In genomic region chr10:95987685-95988426, GRCh38 we compare ENCODE assay signal across 14 cellular contexts. TPM values are rescaled to one million over a fixed set of nuclear protein-coding genes. Genes with fewer than 3 reads are reported as not detected.
DNase-seq lines count a peak whose midpoint lies in the region; ATAC-seq, FAIRE-seq and TF ChIP-seq lines count a peak whose summit lies in the region.
"Had no signal": no experiment of that assay in that cellular context is flagged by ENCODE, and none has a peak within 500 bp of the region (broad histone marks: within the 10 kb centered on the region; RNA-seq: fewer than 3 reads in every experiment).

No MANE protein-coding gene starts in this region.

- ATAC-seq in GM18868 (IDR thresholded peaks at IDR 0.05; ENCODE audit: unreplicated experiment), result peak; percentile 97
- ATAC-seq in GM21528 (IDR thresholded peaks at IDR 0.05; ENCODE audit: low FRiP score, unreplicated experiment), result peak; percentile 94
- peak; percentile 94 for ATAC-seq in HG03095 (IDR thresholded peaks at IDR 0.05; ENCODE audit: unreplicated experiment)
- ATAC-seq in GM12878, result peak; percentile 97
- ATAC-seq: lower lobe of right lung, T-cell had no signal

- RAD21 ChIA-PET in GM12878 (lab: Charles Lee; ENCODE audit: unreplicated experiment), result interaction anchor here (1.4 kb wide), 1 partner anchor 80 kb away, joined by 6 read pairs; the partner anchor contains the start of gene CC2D2B

- H3K4me1 ChIP-seq in GM12878 (ENCODE audit: control insufficient read depth, insufficient read depth, low read length), result peaks cover 15% of the 10 kb centered on the region
- H3K4me1 ChIP-seq in colonic mucosa, result no peaks in the 10 kb centered on the region
- H3K4me1 ChIP-seq in thyroid gland, result no peaks in the 10 kb centered on the region
- H3K4me1 ChIP-seq: lower lobe of right lung had no signal

- no peak for TF ChIP-seq POLR2A in GM12878 (IDR thresholded peaks at IDR 0.05; ENCODE audit: low read depth, low read length)
- no peak for TF ChIP-seq POLR2A in thyroid gland (IDR thresholded peaks at IDR 0.05)

- peak; percentile 85 for FAIRE-seq in GM12878 (lab: Jason Lieb, UNC)

- DNase-seq in GM12878 (ENCODE audit: low read depth, low spot score) (peak; percentile 45), ecto neural progenitor cell (ENCODE audit: low spot score) (no peak), colonic mucosa (no peak), thyroid gland (no peak)
- DNase-seq: activated naive CD4-positive, alpha-beta T cell treated with Interleukin-2 at 50 U/mL for 16 hours; erythroblast; hippocampal formation; lower lobe of right lung; NCI-H146; T-cell had no signal

- peak in 1 of 2 experiments; percentile 51; a peak in 2 of 4 replicates for TF ChIP-seq EP300 in GM12878 (IDR thresholded peaks at IDR 0.05; ENCODE audit: borderline replicate concordance in 1 of 2, control insufficient read depth in 1 of 2, low read depth in 2 of 2, low read length in 2 of 2)

- H4K20me1 ChIP-seq in GM12878 (ENCODE audit: control insufficient read depth, insufficient read depth), result no peaks in the 10 kb centered on the region

- H3K27ac ChIP-seq in GM12878 (ENCODE audit: control insufficient read depth, insufficient read depth) (peak overlapping the region; percentile 78), colonic mucosa (no peak overlapping the region), thyroid gland (no peak overlapping the region)
- H3K27ac ChIP-seq: cardiac muscle cell, lower lobe of right lung had no signal

- H3K4me2 ChIP-seq in GM12878 (ENCODE audit: control insufficient read depth, insufficient read depth), result peak overlapping the region; percentile 80

- H3K4me3 ChIP-seq in GM12878, result peak overlapping the region; percentile 46
- no peak overlapping the region for H3K4me3 ChIP-seq in colonic mucosa
- H3K4me3 ChIP-seq in thyroid gland (replicated peaks in 1 of 3), result no peak overlapping the region
- H3K4me3 ChIP-seq: cardiac muscle cell, lower lobe of right lung had no signal

- H3K9ac ChIP-seq in GM12878 (ENCODE audit: control insufficient read depth, insufficient read depth, low read length) (peak overlapping the region; percentile 3; the same call in 1 of the 2 replicates), colonic mucosa (ENCODE audit: low read depth in 2 of 2, low read length in 2 of 2) (no peak overlapping the region)

- H2AFZ ChIP-seq in GM12878 (ENCODE audit: control insufficient read depth, low read depth, low read length), result peak overlapping the region; percentile 67

- H3K36me3 ChIP-seq in GM12878 (ENCODE audit: control insufficient read depth in 2 of 2, insufficient read depth in 2 of 2, low read length in 1 of 2) (no peaks in the 10 kb centered on the region), colonic mucosa (no peaks in the 10 kb centered on the region), thyroid gland (no peaks in the 10 kb centered on the region)
- H3K36me3 ChIP-seq: cardiac muscle cell, lower lobe of right lung had no signal

- CTCF ChIA-PET in GM12878 (lab: Yijun Ruan, JAX), result interaction anchor here (0.8 to 1.1 kb wide), 2 partner anchors 29 to 542 kb away, joined by 4 to 5 read pairs; no protein-coding TSS in a partner anchor

- intact Hi-C loops in GM12878 (cut with micrococcal nuclease; ENCODE audit: unreplicated experiment) (loop anchor here (10.0 kb wide), 1 partner anchor 293 kb away; the partner anchor contains the start of gene TCTN3), colonic mucosa (cut with DNase I) (no loop called here), thyroid gland (cut with DNase I) (no loop called here)

- TF ChIP-seq CTCF in GM12878 (IDR thresholded peaks at IDR 0.05 in 2 of 3, conservative IDR thresholded peaks at IDR 0.05 in 1 of 3; ENCODE audit: control insufficient read depth in 2 of 3, extremely low read depth in 1 of 3, insufficient read depth in 1 of 3, low read depth in 3 of 3, low read length in 3 of 3) (no peak), colonic mucosa (IDR thresholded peaks at IDR 0.05) (no peak), thyroid gland (IDR thresholded peaks at IDR 0.05) (no peak)

- BruUV-seq in GM12878 (replicated peaks; lab: Mats Ljungman, UMichigan), result no TSS peak

- no peak for TF ChIP-seq RAD21 in GM12878 (IDR thresholded peaks at IDR 0.05; ENCODE audit: insufficient read depth, low read depth, low read length)

- no peaks in the 10 kb centered on the region for H3K9me3 ChIP-seq in GM12878 (replicated peaks; ENCODE audit: control insufficient read depth, insufficient read depth, low read length)
- H3K9me3 ChIP-seq in colonic mucosa, result no peaks in the 10 kb centered on the region
- H3K9me3 ChIP-seq in thyroid gland, result no peaks in the 10 kb centered on the region
- H3K9me3 ChIP-seq: lower lobe of right lung had no signal

- H3K27me3 ChIP-seq in GM12878 (replicated peaks in 1 of 2; ENCODE audit: control insufficient read depth in 2 of 2, insufficient read depth in 2 of 2, low read length in 1 of 2) (no peaks in the 10 kb centered on the region), colonic mucosa (no peaks in the 10 kb centered on the region), thyroid gland (no peaks in the 10 kb centered on the region)
- H3K27me3 ChIP-seq: cardiac muscle cell had no signal

- in situ Hi-C loops in GM12878 (cut with MboI), result no loop called here

- POLR2A ChIA-PET in GM12878 (lab: Charles Lee), result no interaction called here

- no peaks in the 10 kb centered on the region for H3K79me2 ChIP-seq in GM12878 (ENCODE audit: control insufficient read depth, insufficient read depth, low read length)

- SMC1A ChIA-PET in GM12878 (lab: Charles Lee; ENCODE audit: uncharacterized antibody, unreplicated experiment), result interaction anchor here (0.6 to 3.0 kb wide), 3 partner anchors 19 to 294 kb away, joined by 3 to 12 read pairs (median 3); partner anchors contain the start of gene TCTN3

- WGBS in GM12878 (ENCODE audit: insufficient coverage, insufficient replicate concordance, low lambda C conversion rate, missing lambda C conversion rate), result 3% methylated on average over 2 of the region's 2 CpGs
- 41 to 86% methylated on average over 2 of the region's 2 CpGs for WGBS in thyroid gland, 2 donors

TF ChIP-seq in GM12878, 131 proteins besides CTCF, POLR2A, EP300 and RAD21 (continues in another document):
- TF ChIP-seq CEBPB (IDR thresholded peaks at IDR 0.05; ENCODE audit: borderline replicate concordance in 1 of 2, low read depth in 2 of 2, low read length in 2 of 2) (no peak), IKZF2 (IDR thresholded peaks at IDR 0.05) (peak; percentile 41 to 46; a peak in 2 of 4 replicates), SREBF1 (IDR thresholded peaks at IDR 0.05; ENCODE audit: low read length) (no peak), MEF2B (IDR thresholded peaks at IDR 0.05; ENCODE audit: partially characterized antibody, poor library complexity, severe bottlenecking) (peak; percentile 56), JUNB (IDR thresholded peaks at IDR 0.05) (peak; percentile 68), MYB (IDR thresholded peaks at IDR 0.05; ENCODE audit: borderline replicate concordance, low read depth, low read length) (no peak), STAT3 (IDR thresholded peaks at IDR 0.05; ENCODE audit: low read depth, low read length) (no peak), NFIC (IDR thresholded peaks at IDR 0.05; ENCODE audit: low read depth, low read length) (peak; percentile 72; the same call in 1 of the 2 replicates), ETV6 (conservative IDR thresholded peaks at IDR 0.05 in 1 of 2, IDR thresholded peaks at IDR 0.05 in 1 of 2; ENCODE audit: borderline replicate concordance in 1 of 2, low read depth in 1 of 2) (no peak), JUND (IDR thresholded peaks at IDR 0.05; ENCODE audit: low read depth, low read length) (0 out of 2 replicates have a peak, but pooled peaks have one; percentile 15), ZBED1 (IDR thresholded peaks at IDR 0.05; ENCODE audit: borderline replicate concordance) (no peak)
- TF ChIP-seq, protein P1, sequence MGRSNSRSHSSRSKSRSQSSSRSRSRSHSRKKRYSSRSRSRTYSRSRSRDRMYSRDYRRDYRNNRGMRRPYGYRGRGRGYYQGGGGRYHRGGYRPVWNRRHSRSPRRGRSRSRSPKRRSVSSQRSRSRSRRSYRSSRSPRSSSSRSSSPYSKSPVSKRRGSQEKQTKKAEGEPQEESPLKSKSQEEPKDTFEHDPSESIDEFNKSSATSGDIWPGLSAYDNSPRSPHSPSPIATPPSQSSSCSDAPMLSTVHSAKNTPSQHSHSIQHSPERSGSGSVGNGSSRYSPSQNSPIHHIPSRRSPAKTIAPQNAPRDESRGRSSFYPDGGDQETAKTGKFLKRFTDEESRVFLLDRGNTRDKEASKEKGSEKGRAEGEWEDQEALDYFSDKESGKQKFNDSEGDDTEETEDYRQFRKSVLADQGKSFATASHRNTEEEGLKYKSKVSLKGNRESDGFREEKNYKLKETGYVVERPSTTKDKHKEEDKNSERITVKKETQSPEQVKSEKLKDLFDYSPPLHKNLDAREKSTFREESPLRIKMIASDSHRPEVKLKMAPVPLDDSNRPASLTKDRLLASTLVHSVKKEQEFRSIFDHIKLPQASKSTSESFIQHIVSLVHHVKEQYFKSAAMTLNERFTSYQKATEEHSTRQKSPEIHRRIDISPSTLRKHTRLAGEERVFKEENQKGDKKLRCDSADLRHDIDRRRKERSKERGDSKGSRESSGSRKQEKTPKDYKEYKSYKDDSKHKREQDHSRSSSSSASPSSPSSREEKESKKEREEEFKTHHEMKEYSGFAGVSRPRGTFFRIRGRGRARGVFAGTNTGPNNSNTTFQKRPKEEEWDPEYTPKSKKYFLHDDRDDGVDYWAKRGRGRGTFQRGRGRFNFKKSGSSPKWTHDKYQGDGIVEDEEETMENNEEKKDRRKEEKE (IDR thresholded peaks at IDR 0.05), result no peak

RNA-seq across cellular contexts. Expression of gene CCNJ, which starts 55.5 kb away (rescaled TPM):
- total RNA-seq in GM12878 (2013; cell fraction: nucleolus; rRNA removed), result 7.7 and 8.4 TPM in 2 replicates
- total RNA-seq in GM12878 (2014; rRNA removed) (4.6 and 5.8 TPM in 2 replicates), GM12878 (2014; rRNA removed; fragmentation: Illumina TruSeq; extraction: Trizol) (6.4 and 6.6 TPM in 2 replicates), GM12878 (2021) (6.1 and 6.6 TPM in 2 replicates), colonic mucosa (1 to 10 TPM; 5.0 to 8.9 TPM), thyroid gland (10 to 100 TPM in 1 of 4 donors, 1 to 10 TPM in 3; 4.6 to 10.6 (median 5.8) TPM)
- polyA plus RNA-seq in GM12878 (2011; ENCODE audit: low read depth), result 1.9 TPM
- polyA plus RNA-seq in GM12878 (2011; rRNA removed) (7.2 and 7.7 TPM in 2 replicates), GM12878 (2014; fragmentation: Illumina TruSeq; extraction: Trizol) (7.1 and 8.1 TPM in 2 replicates), GM12878 (2014; fragmentation: Nextera tagmentation; extraction: Ambion mirVana) (1 to 10 TPM in 1 of 2 experiments, under 1 TPM in 1; 0.56 to 1.5 TPM), GM12878 (2014; rRNA removed) (5.5 and 6.7 TPM in 2 replicates), GM12878 (2016; fragmentation: Nextera tagmentation; extraction: Ambion mirVana) (1 to 10 TPM; 7.7 to 8.8 TPM)
- 4.6 and 5.5 TPM in 2 replicates for polyA plus RNA-seq in GM12878 (2011; cell fraction: cytosol; rRNA removed)
- 6.9 and 8.3 TPM in 2 replicates for polyA plus RNA-seq in GM12878 (2011; cell fraction: nucleus; rRNA removed)
- 2.5 and 3.2 TPM in 2 replicates for polyA plus RNA-seq in GM12878 (2012)
- 7.5 and 18.1 TPM in 2 replicates for polyA minus RNA-seq in GM12878 (2011; rRNA and poly(A)+ RNA removed)
- polyA minus RNA-seq in GM12878 (2011; cell fraction: cytosol; rRNA and poly(A)+ RNA removed), result 3.2 and 4.4 TPM in 2 replicates
- polyA minus RNA-seq in GM12878 (2011; cell fraction: nucleus; rRNA and poly(A)+ RNA removed), result 4.2 and 7.9 TPM in 2 replicates
